Comparison of ENCODE assay signal across 30 cellular contexts in the genomic region with DNA sequence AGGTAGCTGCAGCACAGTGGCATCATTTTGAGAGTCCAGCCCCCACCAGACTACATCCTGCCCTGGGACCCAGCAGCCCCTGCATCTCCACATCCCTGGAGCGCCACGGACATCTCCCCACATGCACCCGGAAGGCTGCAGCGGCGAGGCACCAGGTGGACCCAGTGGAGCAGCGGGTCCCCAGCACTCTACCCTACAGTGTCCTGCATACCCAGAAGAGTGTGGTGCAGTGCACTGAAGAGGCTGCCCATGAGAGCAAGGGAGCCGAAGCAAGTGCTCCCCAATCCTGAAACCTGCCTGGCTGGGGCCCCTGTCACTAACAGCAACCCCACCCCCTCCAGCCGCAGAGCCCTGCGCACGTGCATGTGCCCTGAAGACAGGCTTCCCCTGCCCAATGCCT. TPM values are rescaled to one million over a fixed set of nuclear protein-coding genes. Genes with fewer than 3 reads are reported as not detected.
"Had no signal": no experiment of that assay in that cellular context is flagged by ENCODE, and none has a peak within 500 bp of the region (broad histone marks: within the 10 kb centered on the region; RNA-seq: fewer than 3 reads in every experiment).

No MANE protein-coding gene starts in this region.

- H3K27me3 Mint-ChIP-seq: dendritic cell treated with granulocyte-macrophage colony-stimulating factor and Interleukin-4, amounts not matched to agents 40 ng/mL and 50 ng/mL, for 4 days; progenitor cell of endocrine pancreas had no signal

- H3K36me3 Mint-ChIP-seq: stimulated activated effector memory CD8-positive, alpha-beta T cell treated with anti-CD3 and anti-CD28 coated beads, Interleukin-12 subunit alpha, Interleukin-12 subunit beta, amount 100 ng/mL, for 72 hours had no signal

- H3K9me3 ChIP-seq: colonic mucosa, thyroid gland had no signal

- H3K36me3 ChIP-seq: colonic mucosa, neutrophil, thyroid gland had no signal

- H3K27me3 ChIP-seq: colonic mucosa, esophagus muscularis mucosa, foreskin keratinocyte, gastroesophageal sphincter, heart right ventricle, neutrophil, stomach, thyroid gland had no signal

- H3K4me3 Mint-ChIP-seq: dendritic cell treated with granulocyte-macrophage colony-stimulating factor and Interleukin-4, amounts not matched to agents 40 ng/mL and 50 ng/mL, for 4 days; natural killer cell; stimulated activated effector memory CD8-positive, alpha-beta T cell treated with anti-CD3 and anti-CD28 coated beads, Interleukin-12 subunit alpha, Interleukin-12 subunit beta, amount 100 ng/mL, for 72 hours had no signal

- H3K4me2 ChIP-seq: smooth muscle cell had no signal

- H3K27ac Mint-ChIP-seq: dendritic cell treated with granulocyte-macrophage colony-stimulating factor and Interleukin-4, amounts not matched to agents 40 ng/mL and 50 ng/mL, for 4 days; natural killer cell; progenitor cell of endocrine pancreas; stimulated activated effector memory CD8-positive, alpha-beta T cell treated with anti-CD3 and anti-CD28 coated beads, Interleukin-12 subunit alpha, Interleukin-12 subunit beta, amount 100 ng/mL, for 72 hours had no signal

- H2AFZ ChIP-seq: parathyroid adenoma had no signal

- H3K27ac ChIP-seq: colonic mucosa, esophagus muscularis mucosa, foreskin keratinocyte, gastroesophageal sphincter, heart right ventricle, left ventricle myocardium inferior, lower lobe of right lung, neutrophil, parathyroid adenoma, stomach, thyroid gland had no signal

- H3K4me1 ChIP-seq: colonic mucosa, esophagus muscularis mucosa, foreskin keratinocyte, gastroesophageal sphincter, heart right ventricle, left ventricle myocardium inferior, lower lobe of right lung, parathyroid adenoma, stomach, thyroid gland had no signal

- DNase-seq: colonic mucosa; effector CD8-positive, alpha-beta T cell; foreskin keratinocyte; heart right ventricle; hippocampal formation; left cardiac atrium; left ventricle myocardium inferior; lower lobe of right lung; natural killer cell; stimulated activated CD4-positive, alpha-beta T cell treated with anti-CD3 and anti-CD28 coated beads, Interleukin-12 subunit alpha, Interleukin-12 subunit beta, amount 100 ng/mL, for 4 hours; stimulated activated CD4-positive, alpha-beta T cell treated with anti-CD3 and anti-CD28 coated beads, Interleukin-1b, Interleukin-23, amount 100 ng/mL, for 48 hours; stimulated activated CD4-positive, alpha-beta T cell treated with anti-CD3 and anti-CD28 coated beads, Interleukin-4, amount 100 ng/mL, for 24 hours; stimulated activated naive CD4-positive, alpha-beta T cell treated with Interleukin-2 at 50 U/mL for 16 hours; stomach; thyroid gland; trophoblast cell had no signal

- H3K4me3 ChIP-seq: colonic mucosa, esophagus muscularis mucosa, gastroesophageal sphincter, heart right ventricle, left ventricle myocardium inferior, lower lobe of right lung, smooth muscle cell, stomach, thyroid gland had no signal

- ATAC-seq: foreskin keratinocyte; gastroesophageal sphincter; left cardiac atrium; natural killer cell; sciatic nerve; stimulated activated effector memory CD8-positive, alpha-beta T cell treated with anti-CD3 and anti-CD28 coated beads, Interleukin-12 subunit alpha, Interleukin-12 subunit beta, amount 100 ng/mL, for 72 hours had no signal

- H3K9ac ChIP-seq: parathyroid adenoma had no signal

- H3K4me1 Mint-ChIP-seq: natural killer cell; stimulated activated effector memory CD8-positive, alpha-beta T cell treated with anti-CD3 and anti-CD28 coated beads, Interleukin-12 subunit alpha, Interleukin-12 subunit beta, amount 100 ng/mL, for 72 hours had no signal

RNA-seq across cellular contexts. Expression of a gene that starts 21.3 kb away (rescaled TPM):
- total RNA-seq: endothelial cell of umbilical vein, epithelial cell of proximal tubule, foreskin keratinocyte, kidney epithelial cell, left ventricle myocardium inferior, mononuclear cell, smooth muscle cell had no signal
- polyA plus RNA-seq: fibroblast of lung had no signal
